ENCODE assay signal across 8 cellular contexts in genomic region chr2:289362-290089, GRCh38. TPM values are rescaled to one million over a fixed set of nuclear protein-coding genes. Genes with fewer than 3 reads are reported as not detected.
DNase-seq lines count a peak whose midpoint lies in the region; ATAC-seq, FAIRE-seq and TF ChIP-seq lines count a peak whose summit lies in the region.

No MANE protein-coding gene starts in this region.

- ATAC-seq in left lobe of liver = peak; percentile 69

- no peak for TF ChIP-seq EP300 in suprapubic skin (IDR thresholded peaks at IDR 0.05)

- H3K27ac ChIP-seq in HUES64 (ENCODE audit: low read depth, low read length) (no peak overlapping the region), breast epithelium (peak overlapping the region in 1 of 2 donors; percentile 68), suprapubic skin (peak overlapping the region; percentile 81)

- DNase-seq in AG20443 (ENCODE audit: low spot score) (peak; percentile 44), breast epithelium (ENCODE audit: low spot score in 2 of 2) (no peak), left lobe of liver (ENCODE audit: low spot score) (peak; percentile 65), suprapubic skin (ENCODE audit: low spot score in 2 of 2) (peak in 1 of 2 donors; percentile 68), CD1c-positive myeloid dendritic cell (ENCODE audit: extremely low spot score) (no peak), GM10266 (ENCODE audit: extremely low spot score) (no peak), D721Med (ENCODE audit: insufficient read length, low spot score) (no peak)

- H3K9me3 ChIP-seq in HUES64 (ENCODE audit: insufficient read depth, low read depth, low read length) = no peaks in the 10 kb centered on the region
- no peaks in the 10 kb centered on the region for H3K9me3 ChIP-seq in breast epithelium
- H3K9me3 ChIP-seq in suprapubic skin = no peaks in the 10 kb centered on the region

- TF ChIP-seq CTCF in breast epithelium (IDR thresholded peaks at IDR 0.05) (no peak), suprapubic skin (IDR thresholded peaks at IDR 0.05) (no peak), GM10266 (IDR thresholded peaks at IDR 0.05; ENCODE audit: control insufficient read depth, insufficient read depth, low read depth, missing control alignments) (no peak), D721Med (IDR thresholded peaks at IDR 0.05; ENCODE audit: insufficient read depth, missing control alignments) (no peak)

- WGBS in HUES64 = 1% methylated on average over 59 of the region's 60 CpGs
- under 1% methylated on average over 45 of the region's 60 CpGs for WGBS in suprapubic skin

- H3K4me3 ChIP-seq in HUES64 (ENCODE audit: low read length) = peak overlapping the region; percentile 60
- peak overlapping the region; percentile 45 to 68 (median 48) for H3K4me3 ChIP-seq in breast epithelium
- H3K4me3 ChIP-seq in suprapubic skin = peak overlapping the region; percentile 61

- no peak for FAIRE-seq in D721Med (lab: Jason Lieb, UNC)

- no peak overlapping the region for H3K9ac ChIP-seq in HUES64 (ENCODE audit: low read depth, low read length)

- peaks cover 25% of the 10 kb centered on the region for H3K4me1 ChIP-seq in HUES64 (ENCODE audit: insufficient read depth, low read length)
- H3K4me1 ChIP-seq in breast epithelium = no peaks in the 10 kb centered on the region
- peaks cover 32% of the 10 kb centered on the region for H3K4me1 ChIP-seq in suprapubic skin

- H3K27me3 ChIP-seq in HUES64 (ENCODE audit: insufficient read depth, low read length) = peaks cover 80% of the 10 kb centered on the region
- peaks cover 0 to 28% of the 10 kb centered on the region in 2 donors for H3K27me3 ChIP-seq in breast epithelium
- H3K27me3 ChIP-seq in suprapubic skin = peaks cover 34% of the 10 kb centered on the region

- intact Hi-C loops in breast epithelium (cut with DNase I; ENCODE audit: low total_unique reads) = no loop called here

- H3K36me3 ChIP-seq in HUES64 (ENCODE audit: insufficient read depth, low read length) (no peaks in the 10 kb centered on the region), breast epithelium (no peaks in the 10 kb centered on the region), suprapubic skin (no peaks in the 10 kb centered on the region)

- TF ChIP-seq POLR2A in breast epithelium (IDR thresholded peaks at IDR 0.05) (no peak), suprapubic skin (IDR thresholded peaks at IDR 0.05) (no peak)

RNA-seq across cellular contexts. Expression of gene ALKAL2, which starts 1.6 kb away (rescaled TPM):
- polyA plus RNA-seq in HUES64 (2013, experiment 1 of 2) = 4.0 TPM
- 7.2 TPM for polyA plus RNA-seq in HUES64 (2013, experiment 2 of 2)
- total RNA-seq in breast epithelium (10 to 100 TPM; 10.1 to 26.4 (median 16.1) TPM), left lobe of liver (2.5 TPM), suprapubic skin (10 to 100 TPM in 1 of 4 donors, 1 to 10 TPM in 3; 4.0 to 11.0 (median 7.1) TPM)

RNA-seq across cellular contexts. Expression of gene ACP1, which starts 24.8 kb away (rescaled TPM):
- 143 TPM for polyA plus RNA-seq in HUES64 (2013, experiment 1 of 2)
- 147 TPM for polyA plus RNA-seq in HUES64 (2013, experiment 2 of 2)
- total RNA-seq in breast epithelium (100 to 1,000 TPM in 1 of 3 donors, 10 to 100 TPM in 2; 84.0 to 109 (median 84.2) TPM), left lobe of liver (58.7 TPM), suprapubic skin (10 to 100 TPM; 72.4 to 90.8 (median 73.0) TPM)

RNA-seq across cellular contexts. Expression of gene SH3YL1, which starts 25.7 kb away (rescaled TPM):
- 13.5 TPM for polyA plus RNA-seq in HUES64 (2013, experiment 1 of 2)
- 19.5 TPM for polyA plus RNA-seq in HUES64 (2013, experiment 2 of 2)
- total RNA-seq in breast epithelium (100 to 1,000 TPM in 1 of 3 donors, 10 to 100 TPM in 2; 40.5 to 151 (median 81.6) TPM), left lobe of liver (7.3 TPM), suprapubic skin (100 to 1,000 TPM; 104 to 119 (median 118) TPM)

Comparison
In these comparisons a context has a peak if more than half of its experiments do, and no peak if none do; other contexts are left out.
1. DNase-seq: peak in AG20443 (single experiment) and left lobe of liver (single experiment); none in breast epithelium (0 of 2), CD1c-positive myeloid dendritic cell (single experiment), GM10266 (single experiment) and D721Med (single experiment).
2. Peak in every context shown above with its lines, with median percentiles within 50 percentile points of each other: H3K4me3 ChIP-seq.